ENCODE assay signal across 8 cellular contexts in genomic region chr3:184380210-184380626, GRCh38. TPM values are rescaled to one million over a fixed set of nuclear protein-coding genes. Genes with fewer than 3 reads are reported as not detected.
DNase-seq lines count a peak whose midpoint lies in the region; ATAC-seq, FAIRE-seq and TF ChIP-seq lines count a peak whose summit lies in the region.

No MANE protein-coding gene starts in this region.

- CTCF ChIA-PET in A549 (lab: Yijun Ruan, JAX) = interaction anchor here (1.4 kb wide), 1 partner anchor 9 kb away, joined by 9 read pairs; no protein-coding TSS in a partner anchor

- no peak for TF ChIP-seq POLR2A in A549 (IDR thresholded peaks at IDR 0.05; ENCODE audit: low read length)
- no peak for TF ChIP-seq POLR2A in H54 (IDR thresholded peaks at IDR 0.05; ENCODE audit: low read depth, low read length)

- H3K4me1 ChIP-seq in A549 = 0 out of 3 replicates have a peak, but pooled peaks cover 4% of the 10 kb centered on the region

- no peak for TF ChIP-seq EP300 in A549 (IDR thresholded peaks at IDR 0.05)

- peak overlapping the region; percentile 70 for H3K4me3 ChIP-seq in A549

- H3K36me3 Mint-ChIP-seq in neural crest cell (ENCODE audit: low read depth) = no peaks in the 10 kb centered on the region
- no peaks in the 10 kb centered on the region for H3K36me3 Mint-ChIP-seq in chondrocyte (ENCODE audit: low read depth)

- H3K9me3 ChIP-seq in A549 = no peaks in the 10 kb centered on the region

- H3K27ac Mint-ChIP-seq in neural crest cell (ENCODE audit: unreplicated experiment) (no peak overlapping the region), chondrocyte (ENCODE audit: unreplicated experiment) (no peak overlapping the region)

- H3K4me1 Mint-ChIP-seq in neural crest cell = peaks cover 17% of the 10 kb centered on the region
- peaks cover 4% of the 10 kb centered on the region for H3K4me1 Mint-ChIP-seq in chondrocyte (ENCODE audit: low read depth)

- peak in 1 of 2 experiments; percentile 62; a peak in 2 of 6 replicates for ATAC-seq in A549
- no peak for ATAC-seq in HG02763 (IDR thresholded peaks at IDR 0.05; ENCODE audit: unreplicated experiment)
- no peak for ATAC-seq in HG03520 (IDR thresholded peaks at IDR 0.05; ENCODE audit: unreplicated experiment)

- FAIRE-seq in A549 (lab: Jason Lieb, UNC) (no peak), H54 (lab: Jason Lieb, UNC) (no peak), frontal cortex (lab: Jason Lieb, UNC) (no peak)

- WGBS in A549 (ENCODE audit: missing lambda C conversion rate) = no CpG with 5 or more reads among the region's 58 CpGs

- peak overlapping the region; percentile 63 to 84; a peak in 5 of 6 replicates for H3K27ac ChIP-seq in A549

- no peaks in the 10 kb centered on the region for H3K9me3 Mint-ChIP-seq in neural crest cell
- no peaks in the 10 kb centered on the region for H3K9me3 Mint-ChIP-seq in chondrocyte (ENCODE audit: low read depth)

- TF ChIP-seq RAD21 in A549 (conservative IDR thresholded peaks at IDR 0.05 in 1 of 2, IDR thresholded peaks at IDR 0.05 in 1 of 2) = no peak

- H3K4me3 Mint-ChIP-seq in neural crest cell (no peak overlapping the region), chondrocyte (ENCODE audit: unreplicated experiment) (no peak overlapping the region)

- peak overlapping the region; percentile 100 for H3K4me2 ChIP-seq in A549

- POLR2A ChIA-PET in A549 (lab: Yijun Ruan, JAX) = no interaction called here

- DNase-seq in A549 (ENCODE audit: low read depth in 1 of 2, low spot score in 1 of 2) (peak in 1 of 2 experiments; percentile 31), H54 (ENCODE audit: insufficient read length, low spot score) (peak; percentile 92), frontal cortex (ENCODE audit: low spot score in 2 of 2) (peak; percentile 88 to 92), neural crest cell (ENCODE audit: low read depth, low spot score) (peak; percentile 43), chondrocyte (ENCODE audit: low spot score) (no peak)
- DNase-seq in activated CD4-positive, alpha-beta T cell treated with anti-CD3 and anti-CD28 coated beads, Interleukin-2, amount 50 U/mL, for 1 hour = peak; percentile 30

- TF ChIP-seq CTCF in A549 (IDR thresholded peaks at IDR 0.05) (no peak), neural crest cell (conservative IDR thresholded peaks at IDR 0.05) (no peak), chondrocyte (IDR thresholded peaks at IDR 0.05) (no peak)

- H3K27me3 Mint-ChIP-seq in neural crest cell (ENCODE audit: low read depth) = peaks cover 70% of the 10 kb centered on the region
- peaks cover 32% of the 10 kb centered on the region for H3K27me3 Mint-ChIP-seq in chondrocyte (ENCODE audit: low read depth)

TF ChIP-seq in A549, 52 proteins besides CTCF, POLR2A, EP300 and RAD21:
- TF ChIP-seq PBX3 (IDR thresholded peaks at IDR 0.05) = no peak
- no peak for TF ChIP-seq RARB (CRISPR knock-in tag; IDR thresholded peaks at IDR 0.05)
- TF ChIP-seq HMGXB4 (CRISPR knock-in tag; IDR thresholded peaks at IDR 0.05; ENCODE audit: borderline replicate concordance) = no peak
- no peak for TF ChIP-seq TFCP2L1 (CRISPR knock-in tag; IDR thresholded peaks at IDR 0.05)
- TF ChIP-seq MAFK (IDR thresholded peaks at IDR 0.05; ENCODE audit: partially characterized antibody) = no peak
- TF ChIP-seq HES2 (IDR thresholded peaks at IDR 0.05) = no peak
- no peak for TF ChIP-seq ATOH8 (CRISPR knock-in tag; IDR thresholded peaks at IDR 0.05; ENCODE audit: low read depth)
- no peak for TF ChIP-seq POLR2AphosphoS2 (conservative IDR thresholded peaks at IDR 0.05; ENCODE audit: low read length)
- TF ChIP-seq CHD2 (IDR thresholded peaks at IDR 0.05; ENCODE audit: low read length, partially characterized antibody) = no peak
- TF ChIP-seq KDM5A (IDR thresholded peaks at IDR 0.05) = no peak
- no peak for TF ChIP-seq NPAS2 (CRISPR knock-in tag; IDR thresholded peaks at IDR 0.05; ENCODE audit: borderline replicate concordance)
- no peak for TF ChIP-seq NR3C1 (IDR thresholded peaks at IDR 0.05)
- no peak for TF ChIP-seq ESRRA (IDR thresholded peaks at IDR 0.05; ENCODE audit: borderline replicate concordance, low read length)
- TF ChIP-seq HOXA7 (CRISPR knock-in tag; IDR thresholded peaks at IDR 0.05) = no peak
- TF ChIP-seq TP53 (CRISPR knock-in tag; IDR thresholded peaks at IDR 0.05) = no peak
- TF ChIP-seq CBX8 (IDR thresholded peaks at IDR 0.05) = no peak

RNA-seq across cellular contexts. Expression of gene CHRD, which starts 0.4 kb away (rescaled TPM):
- polyA plus RNA-seq in A549 (2011; rRNA removed) (0.12 and 0.19 TPM in 2 replicates), A549 (2017; fragmentation: RNase III; extraction: RNeasy Plus Mini Kit Qiagen cat#74134 plus additional on column Dnase treatment) (0.13 to 0.32 TPM (median 0.14 TPM) in 3 replicates)
- 0.12 and 0.21 TPM in 2 replicates for polyA plus RNA-seq in A549 (2012; cell fraction: cytosol; rRNA removed)
- polyA plus RNA-seq in A549 (2012; cell fraction: nucleus; rRNA removed) = 1.1 and 1.9 TPM in 2 replicates
- polyA minus RNA-seq in A549 (2011; rRNA and poly(A)+ RNA removed) = 0.21 and 0.29 TPM in 2 replicates
- total RNA-seq in frontal cortex (2.0 TPM), neural crest cell (3.2 and 4.0 TPM in 2 replicates), chondrocyte (1.4 to 4.7 TPM (median 1.5 TPM) in 3 replicates)

RNA-seq across cellular contexts. Expression of gene THPO, which starts 2.2 kb away (rescaled TPM):
- polyA plus RNA-seq in A549 (2011; rRNA removed) (0.06 and 0.09 TPM in 2 replicates), A549 (2017; fragmentation: RNase III; extraction: RNeasy Plus Mini Kit Qiagen cat#74134 plus additional on column Dnase treatment) (not detected in 3 replicates)
- polyA plus RNA-seq in A549 (2012; cell fraction: cytosol; rRNA removed) = 0.03 and 0.05 TPM in 2 replicates
- 0.06 and 0.13 TPM in 2 replicates for polyA plus RNA-seq in A549 (2012; cell fraction: nucleus; rRNA removed)
- not detected in 2 replicates for polyA minus RNA-seq in A549 (2011; rRNA and poly(A)+ RNA removed)
- total RNA-seq in frontal cortex (0.41 TPM), neural crest cell (0.55 and 0.98 TPM in 2 replicates), chondrocyte (not detected in 3 replicates)

RNA-seq across cellular contexts. Expression of gene POLR2H, which starts 18.7 kb away (rescaled TPM):
- polyA plus RNA-seq in A549 (2011; rRNA removed) (112 and 127 TPM in 2 replicates), A549 (2017; fragmentation: RNase III; extraction: RNeasy Plus Mini Kit Qiagen cat#74134 plus additional on column Dnase treatment) (98.9 to 104 TPM (median 103 TPM) in 3 replicates)
- polyA plus RNA-seq in A549 (2012; cell fraction: cytosol; rRNA removed) = 105 and 149 TPM in 2 replicates
- 99.6 and 204 TPM in 2 replicates for polyA plus RNA-seq in A549 (2012; cell fraction: nucleus; rRNA removed)
- polyA minus RNA-seq in A549 (2011; rRNA and poly(A)+ RNA removed) = 46.1 and 47.9 TPM in 2 replicates
- total RNA-seq in frontal cortex (33.8 TPM), neural crest cell (94.5 and 98.9 TPM in 2 replicates), chondrocyte (49.8 to 71.0 TPM (median 50.4 TPM) in 3 replicates)

RNA-seq across cellular contexts. Expression of gene CLCN2, which starts 18.8 kb away (rescaled TPM):
- polyA plus RNA-seq in A549 (2011; rRNA removed) (2.2 and 2.7 TPM in 2 replicates), A549 (2017; fragmentation: RNase III; extraction: RNeasy Plus Mini Kit Qiagen cat#74134 plus additional on column Dnase treatment) (4.4 to 5.4 TPM (median 4.9 TPM) in 3 replicates)
- polyA plus RNA-seq in A549 (2012; cell fraction: cytosol; rRNA removed) = 6.2 and 7.9 TPM in 2 replicates
- 28.7 and 33.9 TPM in 2 replicates for polyA plus RNA-seq in A549 (2012; cell fraction: nucleus; rRNA removed)
- polyA minus RNA-seq in A549 (2011; rRNA and poly(A)+ RNA removed) = 6.0 and 9.3 TPM in 2 replicates
- total RNA-seq in frontal cortex (7.3 TPM), neural crest cell (23.6 and 27.8 TPM in 2 replicates), chondrocyte (3.1 to 6.5 TPM (median 3.1 TPM) in 3 replicates)

RNA-seq across cellular contexts. Expression of gene FAM131A, which starts 42.8 kb away (rescaled TPM):
- 5.2 and 5.7 TPM in 2 replicates for polyA plus RNA-seq in A549 (2011; rRNA removed)
- polyA plus RNA-seq in A549 (2012; cell fraction: cytosol; rRNA removed) = 10.1 and 10.2 TPM in 2 replicates
- polyA plus RNA-seq in A549 (2012; cell fraction: nucleus; rRNA removed) = 11.2 and 16.5 TPM in 2 replicates
- 5.4 to 6.1 TPM (median 6.0 TPM) in 3 replicates for polyA plus RNA-seq in A549 (2017; fragmentation: RNase III; extraction: RNeasy Plus Mini Kit Qiagen cat#74134 plus additional on column Dnase treatment)
- 6.0 and 7.8 TPM in 2 replicates for polyA minus RNA-seq in A549 (2011; rRNA and poly(A)+ RNA removed)
- total RNA-seq in frontal cortex = 60.7 TPM
- total RNA-seq in neural crest cell = 17.4 and 19.7 TPM in 2 replicates
- total RNA-seq in chondrocyte = 13.4 to 15.3 TPM (median 13.4 TPM) in 3 replicates
